8 cellular contexts compared by ENCODE assay signal in the genomic region with DNA sequence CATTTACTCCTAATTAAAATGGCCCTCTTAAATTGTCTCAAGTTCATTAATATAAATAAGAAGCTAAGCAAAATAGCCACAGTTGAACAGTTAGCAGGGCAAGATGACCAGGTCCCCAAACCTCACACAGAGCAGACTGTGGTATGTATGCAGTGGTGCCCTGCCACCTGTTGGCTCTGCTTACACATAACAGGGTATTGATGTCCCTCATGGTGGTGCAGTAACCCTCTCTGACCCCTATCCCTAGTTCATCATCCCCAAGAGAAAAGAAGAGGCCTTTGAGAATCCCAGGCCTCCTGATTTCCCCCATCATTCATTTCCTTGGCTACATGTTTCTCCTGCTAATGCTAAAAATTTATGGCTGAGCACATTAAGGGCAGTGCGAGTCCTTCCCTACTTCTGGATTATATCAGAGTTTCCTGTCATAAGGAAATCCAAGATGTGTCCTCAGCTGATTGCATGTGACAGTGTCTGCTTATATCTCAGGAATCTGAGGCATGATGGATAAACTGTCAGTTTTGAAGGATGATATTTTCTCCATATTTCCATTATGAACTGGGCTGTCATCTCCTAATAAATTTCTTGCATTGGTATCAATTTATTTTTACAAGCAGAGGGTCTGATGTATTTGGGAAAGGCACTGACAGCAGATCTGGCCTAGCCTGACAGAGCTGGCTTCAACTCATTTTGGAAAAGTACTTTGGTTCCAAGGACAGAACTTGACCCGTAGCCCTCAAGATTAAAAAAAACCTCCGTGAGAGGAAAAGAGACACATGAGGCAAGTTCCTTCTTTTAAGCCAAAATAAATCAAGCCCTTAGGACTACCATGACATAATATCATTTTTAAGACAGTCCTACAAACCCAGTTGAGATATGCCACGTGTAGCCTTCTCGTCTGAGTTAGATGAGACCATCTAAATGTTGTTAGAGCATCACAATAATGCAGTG.
DNase-seq lines count a peak whose midpoint lies in the region; ATAC-seq and TF ChIP-seq lines count a peak whose summit lies in the region.

No MANE protein-coding gene starts in this region.

- H3K36me3 ChIP-seq in thoracic aorta, result no peaks in the 10 kb centered on the region

- H3K4me1 ChIP-seq in thoracic aorta (ENCODE audit: control insufficient read depth in 1 of 2, low read depth in 2 of 2), result peaks cover 42 to 58% of the 10 kb centered on the region in 2 donors

- peak overlapping the region; percentile 41 to 76 for H3K27ac ChIP-seq in thoracic aorta

- no peak for ATAC-seq in thoracic aorta (ENCODE audit: insufficient number of reproducible peaks, low FRiP score, low read depth)
- no peak for ATAC-seq in HG02970 (IDR thresholded peaks at IDR 0.05; ENCODE audit: low FRiP score, unreplicated experiment)
- ATAC-seq in GM19455 (IDR thresholded peaks at IDR 0.05; ENCODE audit: unreplicated experiment), result no peak

- TF ChIP-seq CTCF in HFF-Myc (IDR thresholded peaks at IDR 0.05; ENCODE audit: low read depth, low read length, missing control alignments), result peak; percentile 56
- peak; percentile 48 for TF ChIP-seq CTCF in fibroblast of pulmonary artery (IDR thresholded peaks at IDR 0.05; ENCODE audit: low read length, missing control alignments)
- TF ChIP-seq CTCF in thoracic aorta (IDR thresholded peaks at IDR 0.05), result peak; percentile 28

- DNase-seq in SHP77 (lab: John Stamatoyannopoulos, UW) (peak; percentile 27 to 35), SHP77 treated with DMSO at 0.1 percent for 48 hours (lab: John Stamatoyannopoulos, UW) (no peak), HFF-Myc (ENCODE audit: extremely low read depth, low read depth) (no peak), NOMO-1 (lab: John Stamatoyannopoulos, UW; ENCODE audit: unreplicated experiment in 2 of 2) (peak; percentile 32 to 44), fibroblast of pulmonary artery (ENCODE audit: low read depth) (peak; percentile 39), thoracic aorta (ENCODE audit: low spot score) (no peak)

- no peak overlapping the region for H3K4me3 ChIP-seq in HFF-Myc (replicated peaks; ENCODE audit: low read depth, low read length)
- H3K4me3 ChIP-seq in fibroblast of pulmonary artery (replicated peaks; ENCODE audit: low read depth, low read length), result no peak overlapping the region
- no peak overlapping the region for H3K4me3 ChIP-seq in thoracic aorta

- H3K27me3 ChIP-seq in thoracic aorta (replicated peaks; ENCODE audit: insufficient read depth), result no peaks in the 10 kb centered on the region

- H3K9me3 ChIP-seq in thoracic aorta, result no peaks in the 10 kb centered on the region

Comparison
In these comparisons a context has a peak if more than half of its experiments do, and no peak if none do; other contexts are left out.
1. DNase-seq: peak in SHP77 (2 of 2), NOMO-1 (2 of 2) and fibroblast of pulmonary artery (single experiment); none in SHP77 treated with DMSO at 0.1 percent for 48 hours (single experiment), HFF-Myc (single experiment) and thoracic aorta (single experiment).
2. Peak in every context shown above with its lines, with median percentiles within 50 percentile points of each other: CTCF ChIP-seq.